ENCODE assay signal across 21 cellular contexts in the genomic region with DNA sequence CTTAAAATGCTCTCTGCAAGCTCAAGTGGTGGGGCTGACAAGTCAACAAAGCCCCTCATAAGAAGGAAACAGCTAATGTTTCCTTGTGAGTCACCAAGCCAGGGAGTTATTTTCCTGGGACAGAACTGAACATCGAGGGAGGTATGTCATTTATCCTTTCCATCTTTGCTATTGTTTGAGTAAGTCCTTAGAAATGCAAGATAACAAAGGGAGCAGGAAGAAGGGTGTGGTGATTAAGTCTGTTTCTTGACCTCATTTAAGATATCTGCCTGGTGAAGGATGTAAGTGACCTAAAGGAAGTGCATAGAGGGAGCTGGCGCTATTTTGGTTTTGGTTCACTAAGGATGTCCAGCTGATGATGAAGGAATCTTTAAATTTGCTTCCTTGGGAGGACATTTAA. TPM values are rescaled to one million over a fixed set of nuclear protein-coding genes. Genes with fewer than 3 reads are reported as not detected.
A peak's percentile ranks its signal among the peaks of the same experiment; 100 is the strongest.
DNase-seq lines count a peak whose midpoint lies in the region; ATAC-seq, FAIRE-seq and TF ChIP-seq lines count a peak whose summit lies in the region.
"Had no signal": no experiment of that assay in that cellular context is flagged by ENCODE, and none has a peak within 500 bp of the region (broad histone marks: within the 10 kb centered on the region; RNA-seq: fewer than 3 reads in every experiment).

No MANE protein-coding gene starts in this region.

- H3K27me3 ChIP-seq in HCT116 (ENCODE audit: insufficient read depth, low read length) (no peaks in the 10 kb centered on the region), endothelial cell of umbilical vein (ENCODE audit: control insufficient read depth in 2 of 2, insufficient read depth in 2 of 2, low read length in 2 of 2) (no peaks in the 10 kb centered on the region)
- H3K27me3 ChIP-seq: Peyer's patch, tibial artery had no signal

- H3K27ac Mint-ChIP-seq in glutamatergic neuron (ENCODE audit: unreplicated experiment) = no peak overlapping the region
- H3K27ac Mint-ChIP-seq: stimulated activated effector memory CD8-positive, alpha-beta T cell treated with anti-CD3 and anti-CD28 coated beads, Interleukin-12 subunit alpha, Interleukin-12 subunit beta, amount 100 ng/mL, for 72 hours had no signal

- H3K4me1 ChIP-seq in HCT116 (ENCODE audit: control insufficient read depth in 1 of 2, insufficient read depth in 2 of 2, low read length in 2 of 2) (peaks cover 0 to 7% of the 10 kb centered on the region in 2 experiments; a peak in 2 of 4 replicates), endothelial cell of umbilical vein (ENCODE audit: control insufficient read depth, extremely low read depth, insufficient read depth, low read length) (peaks cover 34% of the 10 kb centered on the region), mesodermal cell (ENCODE audit: control insufficient read depth, insufficient read depth, low read length, poor library complexity, severe bottlenecking) (peaks cover 9% of the 10 kb centered on the region)
- H3K4me1 ChIP-seq: BLaER1, breast epithelium, Peyer's patch, tibial artery had no signal

- POLR2A ChIA-PET in HCT116 (lab: Charles Lee) = no interaction called here
- POLR2A ChIA-PET in endothelial cell of umbilical vein (lab: Charles Lee) = interaction anchor here (0.7 to 1.3 kb wide), 4 partner anchors 9 to 48 kb away, joined by 3 to 17 read pairs (median 4); a partner anchor contains a TSS

- no peaks in the 10 kb centered on the region for H3K79me2 ChIP-seq in HCT116 (ENCODE audit: insufficient read depth, low read length)
- no peaks in the 10 kb centered on the region for H3K79me2 ChIP-seq in endothelial cell of umbilical vein (ENCODE audit: control insufficient read depth, insufficient read depth, low read length)

- H2AFZ ChIP-seq in HCT116 (ENCODE audit: low read depth, low read length, poor library complexity, severe bottlenecking) (no peak overlapping the region), endothelial cell of umbilical vein (ENCODE audit: low read depth, low read length) (no peak overlapping the region)

- H3K4me2 ChIP-seq in HCT116 (ENCODE audit: low read length) = 0 out of 2 replicates have a peak overlapping the region, but pooled peaks have one; percentile 14
- peak overlapping the region; percentile 52 for H3K4me2 ChIP-seq in endothelial cell of umbilical vein (ENCODE audit: insufficient read depth, low read length)
- H3K4me2 ChIP-seq: BLaER1, smooth muscle cell had no signal

- peak; percentile 94 for FAIRE-seq in endothelial cell of umbilical vein (lab: Jason Lieb, UNC)

- no peaks in the 10 kb centered on the region for H4K20me1 ChIP-seq in HCT116 (ENCODE audit: insufficient read depth)
- no peaks in the 10 kb centered on the region for H4K20me1 ChIP-seq in endothelial cell of umbilical vein (replicated peaks; ENCODE audit: control insufficient read depth, extremely low read depth, insufficient read depth, low read length)

- intact Hi-C loops in HCT116 (cut with micrococcal nuclease) (no loop called here), endothelial cell of umbilical vein (cut with micrococcal nuclease) (loop anchor here (1.0 to 2.0 kb wide), 5 partner anchors 40 to 455 kb away; a partner anchor contains a TSS)

- H3K9me3 Mint-ChIP-seq in activated T-cell treated with anti-CD3 and anti-CD28 coated beads, Interleukin-2, amount 50 U/mL, for 4 hours = no peaks in the 10 kb centered on the region
- H3K9me3 Mint-ChIP-seq in glutamatergic neuron (ENCODE audit: unreplicated experiment) = no peaks in the 10 kb centered on the region
- H3K9me3 Mint-ChIP-seq: stimulated activated effector memory CD8-positive, alpha-beta T cell treated with anti-CD3 and anti-CD28 coated beads, Interleukin-12 subunit alpha, Interleukin-12 subunit beta, amount 100 ng/mL, for 72 hours had no signal

- no peak overlapping the region for H3K9ac ChIP-seq in HCT116 (ENCODE audit: low read length)
- peak overlapping the region; percentile 53 for H3K9ac ChIP-seq in endothelial cell of umbilical vein (replicated peaks; ENCODE audit: extremely low read depth, insufficient read depth, low read length)
- H3K9ac ChIP-seq: BLaER1 had no signal

- no peak for ATAC-seq in HCT116
- no peak for ATAC-seq in activated T-cell treated with anti-CD3 and anti-CD28 coated beads, Interleukin-2, amount 50 U/mL, for 4 hours
- ATAC-seq: stimulated activated effector memory CD8-positive, alpha-beta T cell treated with anti-CD3 and anti-CD28 coated beads, Interleukin-12 subunit alpha, Interleukin-12 subunit beta, amount 100 ng/mL, for 72 hours had no signal

- H3K4me3 ChIP-seq in HCT116 (replicated peaks in 1 of 2; ENCODE audit: low read depth in 1 of 2, low read length in 2 of 2) (no peak overlapping the region), endothelial cell of umbilical vein (replicated peaks in 1 of 3; ENCODE audit: insufficient read depth in 1 of 3, low read depth in 1 of 3, low read length in 3 of 3) (no peak overlapping the region), mesodermal cell (ENCODE audit: extremely low read depth, insufficient read depth, low read length, poor library complexity, severe bottlenecking) (no peak overlapping the region)
- H3K4me3 ChIP-seq: BLaER1, breast epithelium, Peyer's patch, smooth muscle cell, tibial artery had no signal

- no peaks in the 10 kb centered on the region for H3K4me1 Mint-ChIP-seq in activated T-cell treated with anti-CD3 and anti-CD28 coated beads, Interleukin-2, amount 50 U/mL, for 4 hours (ENCODE audit: low read depth)
- H3K4me1 Mint-ChIP-seq in glutamatergic neuron (ENCODE audit: low read depth, unreplicated experiment) = no peaks in the 10 kb centered on the region
- H3K4me1 Mint-ChIP-seq: stimulated activated effector memory CD8-positive, alpha-beta T cell treated with anti-CD3 and anti-CD28 coated beads, Interleukin-12 subunit alpha, Interleukin-12 subunit beta, amount 100 ng/mL, for 72 hours had no signal

- no peaks in the 10 kb centered on the region for H3K9me1 ChIP-seq in endothelial cell of umbilical vein (replicated peaks; ENCODE audit: control insufficient read depth, extremely low read depth, insufficient read depth, low read length)

- no peak overlapping the region for H3K27ac ChIP-seq in HCT116 (ENCODE audit: low read depth, low read length)
- H3K27ac ChIP-seq in endothelial cell of umbilical vein (ENCODE audit: insufficient read depth, low read depth, low read length) = peak overlapping the region; percentile 97
- H3K27ac ChIP-seq in mesodermal cell (ENCODE audit: low read depth, low read length, severe bottlenecking) = peak overlapping the region; percentile 69
- H3K27ac ChIP-seq: BLaER1, breast epithelium, Peyer's patch, tibial artery had no signal

- H3K36me3 ChIP-seq in HCT116 (ENCODE audit: control insufficient read depth in 1 of 2, insufficient read depth in 2 of 2, low read length in 2 of 2) = no peaks in the 10 kb centered on the region
- peaks cover 3 to 4% of the 10 kb centered on the region in 2 experiments for H3K36me3 ChIP-seq in endothelial cell of umbilical vein (ENCODE audit: control insufficient read depth in 2 of 2, extremely low read depth in 1 of 2, insufficient read depth in 2 of 2, low read length in 2 of 2)
- peaks cover 4% of the 10 kb centered on the region for H3K36me3 ChIP-seq in mesodermal cell (ENCODE audit: control insufficient read depth, insufficient read depth, low read length)
- H3K36me3 ChIP-seq: breast epithelium, Peyer's patch had no signal

- H3K36me3 Mint-ChIP-seq in activated T-cell treated with anti-CD3 and anti-CD28 coated beads, Interleukin-2, amount 50 U/mL, for 4 hours (ENCODE audit: insufficient read depth) = peaks cover 21% of the 10 kb centered on the region
- H3K36me3 Mint-ChIP-seq in glutamatergic neuron (ENCODE audit: unreplicated experiment) = no peaks in the 10 kb centered on the region

- no peak for TF ChIP-seq RAD21 in HCT116 (IDR thresholded peaks at IDR 0.05; ENCODE audit: low read depth)

- H3K9me3 ChIP-seq in HCT116 (ENCODE audit: control insufficient read depth in 1 of 2, insufficient read depth in 1 of 2, low read depth in 1 of 2, low read length in 2 of 2) (no peaks in the 10 kb centered on the region), endothelial cell of umbilical vein (replicated peaks; ENCODE audit: control insufficient read depth, insufficient read depth, low read length) (no peaks in the 10 kb centered on the region), mesodermal cell (ENCODE audit: control insufficient read depth, low read length) (no peaks in the 10 kb centered on the region)
- H3K9me3 ChIP-seq: BLaER1, breast epithelium, Peyer's patch, tibial artery had no signal

- no peaks in the 10 kb centered on the region for H3K27me3 Mint-ChIP-seq in activated T-cell treated with anti-CD3 and anti-CD28 coated beads, Interleukin-2, amount 50 U/mL, for 4 hours (ENCODE audit: low read depth)
- no peaks in the 10 kb centered on the region for H3K27me3 Mint-ChIP-seq in glutamatergic neuron (ENCODE audit: unreplicated experiment)

- DNase-seq in HCT116 (ENCODE audit: low read depth, low spot score) (no peak), RPMI7951 (ENCODE audit: low read depth) (peak; percentile 24), endothelial cell of umbilical vein (ENCODE audit: low read depth, low spot score) (peak; percentile 88), glutamatergic neuron (no peak)
- DNase-seq in activated T-cell treated with anti-CD3 and anti-CD28 coated beads, Interleukin-2, amount 50 U/mL, for 4 hours = no peak
- DNase-seq in stimulated activated CD4-positive, alpha-beta T cell treated with anti-CD3 and anti-CD28 coated beads, Interleukin-2, amount 100 ng/mL, for 48 hours = no peak
- no peak for DNase-seq in activated CD4-positive, alpha-beta T cell treated with anti-CD3 and anti-CD28 coated beads, Interleukin-2, amount 50 U/mL, for 1 hour
- DNase-seq: activated naive CD4-positive, alpha-beta T cell; DMS153; effector CD8-positive, alpha-beta T cell; foreskin melanocyte; NCI-H2081 treated with DMSO at 0.1 percent for 48 hours; occipital lobe; Peyer's patch; T-helper 1 cell; tibial artery had no signal

- dilution Hi-C loops in endothelial cell of umbilical vein (cut with MboI; ENCODE audit: extremely low pct_ligation_motif_present, low sequenced_read_pairs) = no loop called here

- RAD21 ChIA-PET in HCT116 (lab: Charles Lee; ENCODE audit: low non-redundant PET in 1 of 2, low total read pairs in 2 of 2, uncharacterized antibody in 2 of 2, unreplicated experiment in 2 of 2) = no interaction called here

- CTCF ChIA-PET in HCT116 (lab: Charles Lee) = no interaction called here
- CTCF ChIA-PET in endothelial cell of umbilical vein (lab: Charles Lee) = interaction anchor here (0.6 to 2.0 kb wide), 6 partner anchors 8 to 356 kb away, joined by 3 to 6 read pairs (median 4); a partner anchor contains a TSS

- H3K4me3 Mint-ChIP-seq in activated T-cell treated with anti-CD3 and anti-CD28 coated beads, Interleukin-2, amount 50 U/mL, for 4 hours = no peak overlapping the region
- no peak overlapping the region for H3K4me3 Mint-ChIP-seq in glutamatergic neuron (ENCODE audit: unreplicated experiment)
- H3K4me3 Mint-ChIP-seq: stimulated activated effector memory CD8-positive, alpha-beta T cell treated with anti-CD3 and anti-CD28 coated beads, Interleukin-12 subunit alpha, Interleukin-12 subunit beta, amount 100 ng/mL, for 72 hours had no signal

- no peak for TF ChIP-seq CTCF in HCT116 (IDR thresholded peaks at IDR 0.05 in 2 of 3, conservative IDR thresholded peaks at IDR 0.05 in 1 of 3; ENCODE audit: borderline replicate concordance in 1 of 3, insufficient read depth in 1 of 3, low read depth in 2 of 3, low read length in 2 of 3)
- TF ChIP-seq CTCF in endothelial cell of umbilical vein (IDR thresholded peaks at IDR 0.05; ENCODE audit: extremely low read depth in 1 of 2, insufficient read depth in 1 of 2, low read depth in 1 of 2, low read length in 2 of 2) = no peak
- no peak for TF ChIP-seq CTCF in glutamatergic neuron (IDR thresholded peaks at IDR 0.05; ENCODE audit: partially characterized antibody, unreplicated experiment)

- TF ChIP-seq POLR2A in HCT116 (IDR thresholded peaks at IDR 0.05; ENCODE audit: borderline replicate concordance, extremely low read depth, insufficient read depth, insufficient read length) = no peak
- peak; percentile 59 for TF ChIP-seq POLR2A in endothelial cell of umbilical vein (IDR thresholded peaks at IDR 0.05; ENCODE audit: low read depth, low read length)

- 14 to 40% methylated on average over 1 of the region's 2 CpGs for WGBS in mesodermal cell (ENCODE audit: insufficient coverage in 2 of 2), 2 experiments

- no peaks in the 10 kb centered on the region for H3K9me2 ChIP-seq in HCT116 (ENCODE audit: insufficient read depth)

- BruUV-seq in HCT116 (replicated peaks; lab: Mats Ljungman, UMichigan) (no TSS peak), endothelial cell of umbilical vein (replicated peaks; lab: Mats Ljungman, UMichigan) (no TSS peak)

RNA-seq across cellular contexts. Expression of a gene that starts 39.9 kb away (rescaled TPM):
- total RNA-seq in HCT116 (2021; ENCODE audit: unreplicated experiment) (4.1 TPM), endothelial cell of umbilical vein (27.7 and 28.7 TPM in 2 replicates), glutamatergic neuron (ENCODE audit: unreplicated experiment) (11.7 TPM)
- 2.8 and 3.6 TPM in 2 replicates for polyA plus RNA-seq in HCT116 (2012)
- 11.7 and 14.9 TPM in 2 replicates for total RNA-seq in RPMI7951 (2014; rRNA removed; shearing (Covaris generic))
- 10.9 and 13.2 TPM in 2 replicates for polyA plus RNA-seq in endothelial cell of umbilical vein
- polyA plus RNA-seq in endothelial cell of umbilical vein (2011; cell fraction: cytosol; rRNA removed) = 18.5 and 22.5 TPM in 2 replicates
- polyA plus RNA-seq in endothelial cell of umbilical vein (2011; cell fraction: nucleus; rRNA removed) = 25.0 and 30.6 TPM in 2 replicates
- 23.1 and 42.0 TPM in 2 replicates for polyA plus RNA-seq in endothelial cell of umbilical vein (2012)
- polyA minus RNA-seq in endothelial cell of umbilical vein = 14.8 and 16.9 TPM in 2 replicates
- 7.5 TPM for polyA minus RNA-seq in endothelial cell of umbilical vein (2011; cell fraction: cytosol; rRNA and poly(A)+ RNA removed)
- polyA minus RNA-seq in endothelial cell of umbilical vein (2011; cell fraction: nucleus; rRNA and poly(A)+ RNA removed) = 13.4 and 24.6 TPM in 2 replicates
- polyA plus RNA-seq in mesodermal cell (2013, experiment 1 of 2) = 11.8 TPM
- 12.3 TPM for polyA plus RNA-seq in mesodermal cell (2013, experiment 2 of 2)
- total RNA-seq in activated T-cell treated with anti-CD3 and anti-CD28 coated beads, Interleukin-2, amount 50 U/mL, for 4 hours = 10 to 100 TPM in 2 of 3 donors, 1 to 10 TPM in 1; 8.2 to 12.0 (median 11.9) TPM

RNA-seq across cellular contexts. Expression of a gene that starts 40.1 kb away (rescaled TPM):
- total RNA-seq in HCT116 (2021; ENCODE audit: unreplicated experiment) = 55.5 TPM
- 41.9 and 44.2 TPM in 2 replicates for polyA plus RNA-seq in HCT116 (2012)
- 119 TPM in 2 replicates for total RNA-seq in RPMI7951 (2014; rRNA removed; shearing (Covaris generic))
- total RNA-seq in endothelial cell of umbilical vein = 71.9 and 82.7 TPM in 2 replicates
- polyA plus RNA-seq in endothelial cell of umbilical vein = 72.5 and 93.8 TPM in 2 replicates
- polyA plus RNA-seq in endothelial cell of umbilical vein (2011; cell fraction: cytosol; rRNA removed) = 81.0 and 90.0 TPM in 2 replicates
- polyA plus RNA-seq in endothelial cell of umbilical vein (2011; cell fraction: nucleus; rRNA removed) = 37.1 and 52.2 TPM in 2 replicates
- 100 and 155 TPM in 2 replicates for polyA plus RNA-seq in endothelial cell of umbilical vein (2012)
- polyA minus RNA-seq in endothelial cell of umbilical vein = 42.6 and 51.5 TPM in 2 replicates
- 19.6 TPM for polyA minus RNA-seq in endothelial cell of umbilical vein (2011; cell fraction: cytosol; rRNA and poly(A)+ RNA removed)
- 12.2 and 17.6 TPM in 2 replicates for polyA minus RNA-seq in endothelial cell of umbilical vein (2011; cell fraction: nucleus; rRNA and poly(A)+ RNA removed)
- 70.5 TPM for polyA plus RNA-seq in mesodermal cell (2013, experiment 1 of 2)
- polyA plus RNA-seq in mesodermal cell (2013, experiment 2 of 2) = 72.1 TPM
- 10 to 100 TPM; 36.0 to 48.4 (median 47.4) TPM for total RNA-seq in activated T-cell treated with anti-CD3 and anti-CD28 coated beads, Interleukin-2, amount 50 U/mL, for 4 hours
- 26.2 TPM for total RNA-seq in glutamatergic neuron (ENCODE audit: unreplicated experiment)

Comparison
In these comparisons a context has a peak if more than half of its experiments do, and no peak if none do; other contexts are left out.
1. DNase-seq: peak in RPMI7951 (single experiment) and endothelial cell of umbilical vein (single experiment); none in HCT116 (single experiment), activated T-cell treated with anti-CD3 and anti-CD28 coated beads, Interleukin-2, amount 50 U/mL, for 4 hours (single experiment), glutamatergic neuron (single experiment), stimulated activated CD4-positive, alpha-beta T cell treated with anti-CD3 and anti-CD28 coated beads, Interleukin-2, amount 100 ng/mL, for 48 hours (0 of 2) and activated CD4-positive, alpha-beta T cell treated with anti-CD3 and anti-CD28 coated beads, Interleukin-2, amount 50 U/mL, for 1 hour (single experiment).